ENCODE assay signal across 24 cellular contexts in genomic region chr15:86629957-86630356, GRCh38.
"Had no signal": no experiment of that assay in that cellular context is flagged by ENCODE, and none has a peak within 500 bp of the region (broad histone marks: within the 10 kb centered on the region; RNA-seq: fewer than 3 reads in every experiment).

No MANE protein-coding gene starts in this region.

- H3K4me3 ChIP-seq: Peyer's patch had no signal

- H3K36me3 ChIP-seq: brain microvascular endothelial cell, Peyer's patch had no signal

- DNase-seq: activated CD4-positive, alpha-beta memory T cell treated with anti-CD3 and anti-CD28 coated beads for 36 hours; activated CD4-positive, alpha-beta T cell treated with anti-CD3 and anti-CD28 coated beads, Interleukin-2, amount 10 ng/mL, durations not matched to agents 7 days and 5 days; activated CD4-positive, CD25-positive, alpha-beta regulatory T cell; activated CD8-positive, alpha-beta memory T cell treated with anti-CD3 and anti-CD28 coated beads for 24 hours; activated effector memory CD4-positive, alpha-beta T cell treated with Interleukin-2 at 50 U/mL for 16 hours; activated naive CD4-positive, alpha-beta T cell treated with anti-CD3 and anti-CD28 coated beads for 36 hours; activated T-cell treated with anti-CD3 and anti-CD28 coated beads for 4 hours; activated T-cell treated with anti-CD3 and anti-CD28 coated beads, Interleukin-2, amount 50 U/mL, for 48 hours; amygdala; brain microvascular endothelial cell; central memory CD4-positive, alpha-beta T cell; IMR-90; Kasumi-1; KBM-7; NCI-H1092; NCI-H1694 treated with DMSO at 0.1 percent for 48 hours; NCI-H2029 treated with DMSO at 0.1 percent for 48 hours; NCI-H345; NCI-H510A; NCI-H526 treated with DMSO at 0.1 percent for 48 hours; NK-92 treated with Interleukin-12 subunit alpha and Interleukin-12 subunit beta, amount 100 ng/mL, for 24 hours; OCI-M1; Peyer's patch; SHP77 treated with DMSO at 0.1 percent for 48 hours had no signal

- H3K27ac ChIP-seq: brain microvascular endothelial cell had no signal

- H3K9me3 ChIP-seq: Peyer's patch had no signal

- H3K27me3 ChIP-seq: brain microvascular endothelial cell, Peyer's patch had no signal
